8 cellular contexts compared by ENCODE assay signal in genomic region chr6:96836579-96837137, GRCh38. TPM values are rescaled to one million over a fixed set of nuclear protein-coding genes. Genes with fewer than 3 reads are reported as not detected.
A peak's percentile ranks its signal among the peaks of the same experiment; 100 is the strongest.
DNase-seq lines count a peak whose midpoint lies in the region; ATAC-seq and TF ChIP-seq lines count a peak whose summit lies in the region.

No MANE protein-coding gene starts in this region.

- peaks cover 60 to 63% of the 10 kb centered on the region in 2 donors for H3K27me3 Mint-ChIP-seq in effector memory CD8-positive, alpha-beta T cell

- no peak overlapping the region for H3K27ac Mint-ChIP-seq in effector memory CD8-positive, alpha-beta T cell

- H3K4me3 ChIP-seq in BE2C (ENCODE audit: low read depth, low read length), result peak overlapping the region; percentile 64
- H3K4me3 ChIP-seq in mucosa of stomach (ENCODE audit: low read length), result peak overlapping the region; percentile 49

- peak; percentile 22 for ATAC-seq in GM18517 (IDR thresholded peaks at IDR 0.05; ENCODE audit: unreplicated experiment)
- peak; percentile 18 for ATAC-seq in HG03039 (IDR thresholded peaks at IDR 0.05; ENCODE audit: unreplicated experiment)
- peak; percentile 9 for ATAC-seq in effector memory CD8-positive, alpha-beta T cell (replicated peaks)

- no peak for TF ChIP-seq CTCF in BE2C (IDR thresholded peaks at IDR 0.05; ENCODE audit: low read depth, low read length)

- no peaks in the 10 kb centered on the region for H3K36me3 ChIP-seq in BE2C
- H3K36me3 ChIP-seq in mucosa of stomach (ENCODE audit: control insufficient read depth, insufficient read depth, low read length), result no peaks in the 10 kb centered on the region

- H3K27me3 ChIP-seq in BE2C (peaks cover 52% of the 10 kb centered on the region), mucosa of stomach (ENCODE audit: control insufficient read depth, insufficient read depth, low read length) (peaks cover 19% of the 10 kb centered on the region)

- H3K9me3 Mint-ChIP-seq in effector memory CD8-positive, alpha-beta T cell, result no peaks in the 10 kb centered on the region

- H3K4me1 ChIP-seq in BE2C, result no peaks in the 10 kb centered on the region
- H3K4me1 ChIP-seq in mucosa of stomach (ENCODE audit: control insufficient read depth, insufficient read depth, low read length), result no peaks in the 10 kb centered on the region

- no peaks in the 10 kb centered on the region for H3K9me3 ChIP-seq in BE2C
- H3K9me3 ChIP-seq in mucosa of stomach (ENCODE audit: control insufficient read depth, low read length), result no peaks in the 10 kb centered on the region

- peaks cover 6 to 17% of the 10 kb centered on the region in 2 donors for H3K4me1 Mint-ChIP-seq in effector memory CD8-positive, alpha-beta T cell (ENCODE audit: low read depth in 2 of 2)

- H3K9ac ChIP-seq in mucosa of stomach (ENCODE audit: low read length), result peak overlapping the region; percentile 65

- DNase-seq in BE2C (peak; percentile 7), RKO (ENCODE audit: low spot score) (peak; percentile 30), NCI-H2029 treated with DMSO at 0.1 percent for 48 hours (lab: John Stamatoyannopoulos, UW) (no peak), midbrain (lab: John Stamatoyannopoulos, UW) (no peak)
- no peak for DNase-seq in effector memory CD8-positive, alpha-beta T cell

- H3K4me3 Mint-ChIP-seq in effector memory CD8-positive, alpha-beta T cell, result peak overlapping the region; percentile 93 to 94

- H3K36me3 Mint-ChIP-seq in effector memory CD8-positive, alpha-beta T cell (ENCODE audit: insufficient read depth), result no peaks in the 10 kb centered on the region

RNA-seq across cellular contexts. Expression of gene GPR63, which starts 0.6 kb away (rescaled TPM):
- polyA plus RNA-seq in BE2C (2012; ENCODE audit: insufficient read depth, insufficient read length, low read depth), result not detected

Comparison
In these comparisons a context has a peak if more than half of its experiments do, and no peak if none do; other contexts are left out.
1. DNase-seq: peak in BE2C (single experiment) and RKO (single experiment); none in effector memory CD8-positive, alpha-beta T cell (0 of 3), NCI-H2029 treated with DMSO at 0.1 percent for 48 hours (single experiment) and midbrain (single experiment).
2. Peak in every context shown above with its lines, with median percentiles within 50 percentile points of each other: ATAC-seq.